Comparison of ENCODE assay signal across 9 cellular contexts in genomic region chr21:41865002-41865777, GRCh38. TPM values are rescaled to one million over a fixed set of nuclear protein-coding genes. Genes with fewer than 3 reads are reported as not detected.
A peak's percentile ranks its signal among the peaks of the same experiment; 100 is the strongest.
DNase-seq lines count a peak whose midpoint lies in the region; ATAC-seq, FAIRE-seq and TF ChIP-seq lines count a peak whose summit lies in the region.
"Had no signal": no experiment of that assay in that cellular context is flagged by ENCODE, and none has a peak within 500 bp of the region (broad histone marks: within the 10 kb centered on the region; RNA-seq: fewer than 3 reads in every experiment).

No MANE protein-coding gene starts in this region.

- H3K9ac ChIP-seq in GM12878 (ENCODE audit: control insufficient read depth, insufficient read depth, low read length): peak overlapping the region; percentile 79

- peak; percentile 65 for TF ChIP-seq POLR2A in GM12878 (IDR thresholded peaks at IDR 0.05; ENCODE audit: low read depth, low read length)

- in situ Hi-C loops in GM12878 (cut with MboI): no loop called here

- CTCF ChIA-PET in GM12878 (lab: Yijun Ruan, JAX): interaction anchor here (0.6 to 3.2 kb wide), 4 partner anchors 12 to 599 kb away, joined by 3 to 15 read pairs (median 6); no protein-coding TSS in a partner anchor

- peak; percentile 73 to 84; a peak in 3 of 4 replicates for TF ChIP-seq EP300 in GM12878 (IDR thresholded peaks at IDR 0.05; ENCODE audit: borderline replicate concordance in 1 of 2, control insufficient read depth in 1 of 2, low read depth in 2 of 2, low read length in 2 of 2)

- H3K9me3 ChIP-seq in GM12878 (replicated peaks; ENCODE audit: control insufficient read depth, insufficient read depth, low read length): no peaks in the 10 kb centered on the region

- DNase-seq in GM12865 (ENCODE audit: low read depth): peak; percentile 89
- DNase-seq in GM12878 (ENCODE audit: low read depth, low spot score): peak; percentile 80
- no peak for DNase-seq in urothelium cell line (ENCODE audit: low spot score)
- DNase-seq in activated CD4-positive, alpha-beta T cell treated with anti-CD3 and anti-CD28 coated beads for 48 hours: no peak
- DNase-seq in activated CD4-positive, alpha-beta T cell treated with anti-CD3 and anti-CD28 coated beads, Interleukin-2, amount 50 U/mL, for 4 hours: no peak
- DNase-seq: DMS79 had no signal

- H3K4me1 ChIP-seq in GM12878 (ENCODE audit: control insufficient read depth, insufficient read depth, low read length): peaks cover 70% of the 10 kb centered on the region

- intact Hi-C loops in GM12878 (cut with micrococcal nuclease; ENCODE audit: unreplicated experiment): loop anchor here (2.0 to 10.0 kb wide), 3 partner anchors 14 to 500 kb away; partner anchors contain the start of genes MX2 and PRDM15

- no peaks in the 10 kb centered on the region for H3K27me3 ChIP-seq in GM12878 (replicated peaks in 1 of 2; ENCODE audit: control insufficient read depth in 2 of 2, insufficient read depth in 2 of 2, low read length in 1 of 2)

- ATAC-seq in GM19395 (IDR thresholded peaks at IDR 0.05; ENCODE audit: unreplicated experiment) (peak; percentile 55), HG03097 (IDR thresholded peaks at IDR 0.05; ENCODE audit: low FRiP score, unreplicated experiment) (peak; percentile 44), GM12878 (peak; percentile 81), HG03175 (IDR thresholded peaks at IDR 0.05; ENCODE audit: unreplicated experiment) (no peak)

- H3K4me3 ChIP-seq in GM12865 (ENCODE audit: low read depth, low read length) (peak overlapping the region; percentile 46), GM12878 (peak overlapping the region; percentile 63; the same call in 1 of the 2 replicates)

- peak overlapping the region; percentile 60 for H2AFZ ChIP-seq in GM12878 (ENCODE audit: control insufficient read depth, low read depth, low read length)

- RAD21 ChIA-PET in GM12878 (lab: Charles Lee; ENCODE audit: unreplicated experiment): interaction anchor here (0.8 to 4.5 kb wide), 4 partner anchors 14 to 199 kb away, joined by 3 to 28 read pairs (median 6); partner anchors contain the start of gene PRDM15

- TF ChIP-seq CTCF in GM12865 (IDR thresholded peaks at IDR 0.05; ENCODE audit: insufficient read depth, low read depth, low read length, missing control alignments) (no peak), GM12878 (IDR thresholded peaks at IDR 0.05 in 2 of 3, conservative IDR thresholded peaks at IDR 0.05 in 1 of 3; ENCODE audit: control insufficient read depth in 2 of 3, extremely low read depth in 1 of 3, insufficient read depth in 1 of 3, low read depth in 3 of 3, low read length in 3 of 3) (no peak)

- peak overlapping the region; percentile 73 for H3K4me2 ChIP-seq in GM12878 (ENCODE audit: control insufficient read depth, insufficient read depth)

- H3K79me2 ChIP-seq in GM12878 (ENCODE audit: control insufficient read depth, insufficient read depth, low read length): peaks cover 50% of the 10 kb centered on the region

- POLR2A ChIA-PET in GM12878 (lab: Charles Lee): interaction anchor here (0.8 to 3.2 kb wide), 2 partner anchors 13 to 146 kb away, joined by 5 to 14 read pairs; no protein-coding TSS in a partner anchor

- SMC1A ChIA-PET in GM12878 (lab: Charles Lee; ENCODE audit: uncharacterized antibody, unreplicated experiment): interaction anchor here (0.6 to 1.9 kb wide), 8 partner anchors 13 to 668 kb away, joined by 3 to 13 read pairs (median 6); no protein-coding TSS in a partner anchor

- TF ChIP-seq RAD21 in GM12878 (IDR thresholded peaks at IDR 0.05; ENCODE audit: insufficient read depth, low read depth, low read length): no peak

- no peaks in the 10 kb centered on the region for H4K20me1 ChIP-seq in GM12878 (ENCODE audit: control insufficient read depth, insufficient read depth)

- H3K36me3 ChIP-seq in GM12878 (ENCODE audit: control insufficient read depth in 2 of 2, insufficient read depth in 2 of 2, low read length in 1 of 2): no peaks in the 10 kb centered on the region; a peak in 1 of 4 replicates

- no peak for FAIRE-seq in GM12878 (lab: Jason Lieb, UNC)
- FAIRE-seq in urothelium cell line (lab: Jason Lieb, UNC): no peak

- BruUV-seq in GM12878 (replicated peaks; lab: Mats Ljungman, UMichigan): no TSS peak

- peak overlapping the region; percentile 91 for H3K27ac ChIP-seq in GM12878 (ENCODE audit: control insufficient read depth, insufficient read depth)

- WGBS in GM12878 (ENCODE audit: insufficient coverage, insufficient replicate concordance, low lambda C conversion rate, missing lambda C conversion rate): 1% methylated on average over 11 of the region's 15 CpGs

TF ChIP-seq in GM12878, 131 proteins besides CTCF, POLR2A, EP300 and RAD21 (continues in another document):
- TF ChIP-seq ASH2L (IDR thresholded peaks at IDR 0.05; ENCODE audit: borderline replicate concordance, low read depth) (no peak), IRF4 (IDR thresholded peaks at IDR 0.05; ENCODE audit: low read depth, low read length) (peak; percentile 57; the same call in 1 of the 2 replicates), ZNF687 (IDR thresholded peaks at IDR 0.05) (peak; percentile 56; the same call in 1 of the 2 replicates), BCL3 (IDR thresholded peaks at IDR 0.05; ENCODE audit: borderline replicate concordance, insufficient read depth, low read depth, low read length, poor library complexity, severe bottlenecking) (no peak), E2F4 (IDR thresholded peaks at IDR 0.05; ENCODE audit: low read depth, low read length) (no peak), BACH1 (IDR thresholded peaks at IDR 0.05; ENCODE audit: borderline replicate concordance) (no peak), JUNB (IDR thresholded peaks at IDR 0.05) (peak; percentile 71), SUZ12 (IDR thresholded peaks at IDR 0.05; ENCODE audit: unreplicated experiment) (no peak), JUND (IDR thresholded peaks at IDR 0.05; ENCODE audit: low read depth, low read length) (no peak)

RNA-seq across cellular contexts. Expression of gene PRDM15, which starts 14.0 kb away (rescaled TPM):
- total RNA-seq in GM12878 (2013; cell fraction: nucleolus; rRNA removed): 44.8 and 48.4 TPM in 2 replicates
- total RNA-seq in GM12878 (2014; rRNA removed) (9.8 and 10.5 TPM in 2 replicates), GM12878 (2014; rRNA removed; fragmentation: Illumina TruSeq; extraction: Trizol) (6.3 and 6.8 TPM in 2 replicates), GM12878 (2021) (10.8 and 16.0 TPM in 2 replicates)
- 7.0 TPM for polyA plus RNA-seq in GM12878 (2011; ENCODE audit: low read depth)
- polyA plus RNA-seq in GM12878 (2011; rRNA removed) (6.1 and 12.5 TPM in 2 replicates), GM12878 (2014; fragmentation: Illumina TruSeq; extraction: Trizol) (6.0 and 9.0 TPM in 2 replicates), GM12878 (2014; fragmentation: Nextera tagmentation; extraction: Ambion mirVana) (1 to 10 TPM; 2.2 to 2.8 TPM), GM12878 (2014; rRNA removed) (12.4 and 16.2 TPM in 2 replicates), GM12878 (2016; fragmentation: Nextera tagmentation; extraction: Ambion mirVana) (1 to 10 TPM; 7.2 to 8.2 TPM)
- 11.1 and 15.7 TPM in 2 replicates for polyA plus RNA-seq in GM12878 (2011; cell fraction: cytosol; rRNA removed)
- polyA plus RNA-seq in GM12878 (2011; cell fraction: nucleus; rRNA removed): 107 and 122 TPM in 2 replicates
- polyA plus RNA-seq in GM12878 (2012): 10.3 and 10.7 TPM in 2 replicates
- polyA minus RNA-seq in GM12878 (2011; rRNA and poly(A)+ RNA removed): 17.7 and 31.5 TPM in 2 replicates
- polyA minus RNA-seq in GM12878 (2011; cell fraction: cytosol; rRNA and poly(A)+ RNA removed): 4.0 and 8.4 TPM in 2 replicates
- polyA minus RNA-seq in GM12878 (2011; cell fraction: nucleus; rRNA and poly(A)+ RNA removed): 19.6 and 32.8 TPM in 2 replicates

Comparison
In these comparisons a context has a peak if more than half of its experiments do, and no peak if none do; other contexts are left out.
1. DNase-seq: peak in GM12865 (single experiment) and GM12878 (single experiment); none in urothelium cell line (single experiment), activated CD4-positive, alpha-beta T cell treated with anti-CD3 and anti-CD28 coated beads for 48 hours (single experiment) and activated CD4-positive, alpha-beta T cell treated with anti-CD3 and anti-CD28 coated beads, Interleukin-2, amount 50 U/mL, for 4 hours (0 of 2).